ENCODE assay signal across 9 cellular contexts in genomic region chr6:39361657-39362486, GRCh38. TPM values are rescaled to one million over a fixed set of nuclear protein-coding genes. Genes with fewer than 3 reads are reported as not detected.
DNase-seq lines count a peak whose midpoint lies in the region; ATAC-seq and TF ChIP-seq lines count a peak whose summit lies in the region.
"Had no signal": no experiment of that assay in that cellular context is flagged by ENCODE, and none has a peak within 500 bp of the region (broad histone marks: within the 10 kb centered on the region; RNA-seq: fewer than 3 reads in every experiment).

No MANE protein-coding gene starts in this region.

- H3K36me3 ChIP-seq in RWPE2 (ENCODE audit: low read depth) (no peaks in the 10 kb centered on the region), adrenal gland (replicated peaks in 1 of 2) (no peaks in the 10 kb centered on the region)
- H3K36me3 ChIP-seq: SJSA1 had no signal

- intact Hi-C loops in CD4-positive, alpha-beta T cell (cut with DNase I, micrococcal nuclease), result loop anchor here (5.0 kb wide), 3 partner anchors 945 to 1665 kb away; no protein-coding TSS in a partner anchor
- intact Hi-C loops in adrenal gland (cut with DNase I) (loop anchor here (5.0 to 10.0 kb wide), 2 partner anchors 523 to 530 kb away; no protein-coding TSS in a partner anchor), right cardiac atrium (cut with DNase I) (loop anchor here in 2 of 4 donors (10.0 kb wide), 2 partner anchors 533 to 943 kb away; no protein-coding TSS in a partner anchor)

- H3K36me3 Mint-ChIP-seq in CD4-positive, alpha-beta T cell (ENCODE audit: low read depth), result no peaks in the 10 kb centered on the region

- H3K9me3 Mint-ChIP-seq in CD4-positive, alpha-beta T cell, result no peaks in the 10 kb centered on the region

- H3K9me3 ChIP-seq in CD4-positive, alpha-beta T cell (ENCODE audit: control insufficient read depth, low read length), result no peaks in the 10 kb centered on the region
- no peaks in the 10 kb centered on the region for H3K9me3 ChIP-seq in RWPE2 (ENCODE audit: severe bottlenecking)
- no peaks in the 10 kb centered on the region for H3K9me3 ChIP-seq in adrenal gland (replicated peaks in 1 of 3)
- no peaks in the 10 kb centered on the region for H3K9me3 ChIP-seq in right cardiac atrium (ENCODE audit: control insufficient read depth, low read length)
- H3K9me3 ChIP-seq: SJSA1 had no signal

- no peak overlapping the region for H3K4me3 Mint-ChIP-seq in CD4-positive, alpha-beta T cell

- H3K27ac ChIP-seq in CD4-positive, alpha-beta T cell (ENCODE audit: low read depth, low read length), result no peak overlapping the region
- H3K27ac ChIP-seq in RWPE2 (ENCODE audit: poor library complexity, severe bottlenecking), result no peak overlapping the region
- H3K27ac ChIP-seq in adrenal gland, result peak overlapping the region in 2 of 5 donors; percentile 19 to 64
- no peak overlapping the region for H3K27ac ChIP-seq in right cardiac atrium (ENCODE audit: low read length)
- H3K27ac ChIP-seq: SJSA1 had no signal

- DNase-seq in CD4-positive, alpha-beta T cell, result peak in 9 of 10 experiments; percentile 13 to 40 (median 20)
- DNase-seq in M059J (ENCODE audit: low read depth), result peak; percentile 59
- DNase-seq in RWPE2 (ENCODE audit: low spot score), result no peak
- peak; percentile 70 to 83 (median 78) for DNase-seq in adrenal gland
- DNase-seq in right cardiac atrium, result peak; percentile 61 to 79 (median 78)
- DNase-seq in renal cortical epithelial cell (ENCODE audit: low read depth), result peak; percentile 48
- no peak for DNase-seq in HCEC 1CT

- CTCF ChIA-PET in CD4-positive, alpha-beta T cell (lab: Charles Lee), result interaction anchor here (1.2 to 1.3 kb wide), 2 partner anchors 13 to 1666 kb away, joined by 3 read pairs; no protein-coding TSS in a partner anchor

- POLR2A ChIA-PET in CD4-positive, alpha-beta T cell (lab: Charles Lee), result no interaction called here

- peak; percentile 52 for ATAC-seq in CD4-positive, alpha-beta T cell (ENCODE audit: poor library complexity)
- peak; percentile 58 for ATAC-seq in GM19452 (IDR thresholded peaks at IDR 0.05; ENCODE audit: unreplicated experiment)
- ATAC-seq in RWPE2 (ENCODE audit: low read depth), result peak; percentile 77
- ATAC-seq in right cardiac atrium, result peak; percentile 80 to 81

- no peaks in the 10 kb centered on the region for H3K27me3 ChIP-seq in CD4-positive, alpha-beta T cell (ENCODE audit: control insufficient read depth, insufficient read depth, low read length)
- H3K27me3 ChIP-seq in RWPE2 (ENCODE audit: insufficient read depth, poor library complexity, severe bottlenecking) (no peaks in the 10 kb centered on the region), adrenal gland (no peaks in the 10 kb centered on the region), right cardiac atrium (ENCODE audit: control insufficient read depth, insufficient read depth) (no peaks in the 10 kb centered on the region)
- H3K27me3 ChIP-seq: SJSA1 had no signal

- H3K4me1 Mint-ChIP-seq in CD4-positive, alpha-beta T cell (ENCODE audit: low read depth), result peaks cover 4% of the 10 kb centered on the region

- no peak overlapping the region for H3K27ac Mint-ChIP-seq in CD4-positive, alpha-beta T cell

- peak; percentile 60 for TF ChIP-seq CTCF in CD4-positive, alpha-beta T cell (IDR thresholded peaks at IDR 0.05)
- peak; percentile 84 for TF ChIP-seq CTCF in RWPE2 (IDR thresholded peaks at IDR 0.05; ENCODE audit: poor library complexity, severe bottlenecking)
- TF ChIP-seq CTCF in adrenal gland (IDR thresholded peaks at IDR 0.05), result peak; percentile 59 to 85 (median 75)

- H3K4me1 ChIP-seq in RWPE2 (ENCODE audit: insufficient read depth, poor library complexity, severe bottlenecking) (no peaks in the 10 kb centered on the region), adrenal gland (replicated peaks in 1 of 2) (peaks cover 2 to 3% of the 10 kb centered on the region in 2 donors), right cardiac atrium (ENCODE audit: control insufficient read depth, insufficient read depth, low read length) (no peaks in the 10 kb centered on the region)

- 29 to 43% (median 32%) methylated on average over 15 to 21 of the region's 21 CpGs for WGBS in adrenal gland, 4 donors
- 36% methylated on average over 21 of the region's 21 CpGs for WGBS in right cardiac atrium

- no peak for TF ChIP-seq POLR2A in adrenal gland (IDR thresholded peaks at IDR 0.05)

- H3K27me3 Mint-ChIP-seq in CD4-positive, alpha-beta T cell, result peaks cover 12% of the 10 kb centered on the region

- H3K4me3 ChIP-seq in RWPE2 (ENCODE audit: severe bottlenecking), result no peak overlapping the region
- H3K4me3 ChIP-seq in adrenal gland, result no peak overlapping the region
- no peak overlapping the region for H3K4me3 ChIP-seq in right cardiac atrium (ENCODE audit: low read length)
- H3K4me3 ChIP-seq: SJSA1 had no signal

RNA-seq across cellular contexts. Expression of gene KCNK16, which starts 39.4 kb away (rescaled TPM):
- total RNA-seq in CD4-positive, alpha-beta T cell, result not detected
- not detected in 2 replicates for total RNA-seq in M059J (2014; rRNA removed; shearing (Covaris generic))
- total RNA-seq in adrenal gland (not detected), right cardiac atrium (not detected), renal cortical epithelial cell (not detected in 2 replicates)
- polyA plus RNA-seq in adrenal gland (not detected), right cardiac atrium (not detected)
- total RNA-seq: SJSA1 had no signal

RNA-seq across cellular contexts. Expression of gene KCNK17, which starts 47.7 kb away (rescaled TPM):
- not detected for total RNA-seq in CD4-positive, alpha-beta T cell
- not detected in 2 replicates for total RNA-seq in M059J (2014; rRNA removed; shearing (Covaris generic))
- total RNA-seq in adrenal gland (under 1 TPM in 1 of 8 donors, not detected in 7; 0.36 TPM), right cardiac atrium (1 to 10 TPM; 3.6 to 9.3 (median 5.3) TPM), renal cortical epithelial cell (not detected in 2 replicates)
- polyA plus RNA-seq in adrenal gland (under 1 TPM; 0.10 to 0.16 (median 0.11) TPM), right cardiac atrium (2.5 TPM)
- total RNA-seq: SJSA1 had no signal

Comparison
In these comparisons a context has a peak if more than half of its experiments do, and no peak if none do; other contexts are left out.
1. DNase-seq: peak in CD4-positive, alpha-beta T cell (9 of 10), M059J (single experiment), adrenal gland (7 of 7), right cardiac atrium (3 of 3) and renal cortical epithelial cell (single experiment); none in RWPE2 (single experiment) and HCEC 1CT (single experiment).
2. Peak in every context shown above with its lines, with median percentiles within 50 percentile points of each other: ATAC-seq and CTCF ChIP-seq.